In genomic region chr12:112010415-112011344, GRCh38 we compare ENCODE assay signal across 1 cellular context.
TF ChIP-seq lines count a peak whose summit lies in the region.

No MANE protein-coding gene starts in this region.

TF ChIP-seq in GM12878, 131 proteins besides CTCF, POLR2A, EP300 and RAD21:
- TF ChIP-seq ZBED1 (IDR thresholded peaks at IDR 0.05; ENCODE audit: borderline replicate concordance) (no peak), SIN3A (IDR thresholded peaks at IDR 0.05; ENCODE audit: low read depth, low read length) (no peak), TCF3 (IDR thresholded peaks at IDR 0.05; ENCODE audit: borderline replicate concordance, insufficient read depth, low read depth, low read length) (no peak)
